Comparison of ENCODE assay signal across 24 cellular contexts in genomic region chr15:58682234-58682633, GRCh38.
DNase-seq lines count a peak whose midpoint lies in the region; ATAC-seq, FAIRE-seq and TF ChIP-seq lines count a peak whose summit lies in the region.
"Had no signal": no experiment of that assay in that cellular context is flagged by ENCODE, and none has a peak within 500 bp of the region (broad histone marks: within the 10 kb centered on the region; RNA-seq: fewer than 3 reads in every experiment).

No MANE protein-coding gene starts in this region.

- no peak for TF ChIP-seq POLR2A in HepG2 (IDR thresholded peaks at IDR 0.05; ENCODE audit: insufficient read depth in 1 of 2, low read depth in 2 of 2, low read length in 2 of 2)
- TF ChIP-seq POLR2A in right lobe of liver (IDR thresholded peaks at IDR 0.05) = no peak

- ATAC-seq in HepG2 = no peak
- no peak for ATAC-seq in right lobe of liver
- ATAC-seq in effector memory CD8-positive, alpha-beta T cell (replicated peaks) = no peak
- ATAC-seq in stimulated activated effector memory CD8-positive, alpha-beta T cell treated with anti-CD3 and anti-CD28 coated beads, Interleukin-12 subunit alpha, Interleukin-12 subunit beta, amount 100 ng/mL, for 72 hours = no peak
- ATAC-seq in GM23338 = no peak
- ATAC-seq in GM19023 (IDR thresholded peaks at IDR 0.05; ENCODE audit: unreplicated experiment) = no peak
- ATAC-seq: GM12878 had no signal

- TF ChIP-seq CTCF in HepG2 (CRISPR knock-in tag; IDR thresholded peaks at IDR 0.05) (no peak), right lobe of liver (IDR thresholded peaks at IDR 0.05) (no peak), Loucy (conservative IDR thresholded peaks at IDR 0.05; ENCODE audit: low read length) (no peak), GM23338 (conservative IDR thresholded peaks at IDR 0.05; ENCODE audit: low read depth in 2 of 2) (no peak)

- FAIRE-seq in HepG2 (lab: Jason Lieb, UNC) = no peak
- FAIRE-seq: D721Med, H54 had no signal

- H3K36me3 ChIP-seq in HepG2 (replicated peaks in 1 of 2; ENCODE audit: control insufficient read depth in 1 of 2, insufficient read depth in 2 of 2, low read length in 2 of 2) = peaks cover 7 to 19% of the 10 kb centered on the region in 2 experiments; a peak in 3 of 5 replicates
- H3K36me3 ChIP-seq in right lobe of liver = peaks cover 0 to 6% (median 0%) of the 10 kb centered on the region in 4 donors
- H3K36me3 ChIP-seq in Loucy (ENCODE audit: insufficient read depth, low read length) = peaks cover 35% of the 10 kb centered on the region
- no peaks in the 10 kb centered on the region for H3K36me3 ChIP-seq in GM23338 (ENCODE audit: insufficient read depth)
- H3K36me3 ChIP-seq: HAP-1 had no signal

- H3K36me3 Mint-ChIP-seq in effector memory CD8-positive, alpha-beta T cell (ENCODE audit: insufficient read depth) = no peaks in the 10 kb centered on the region
- peaks cover 16% of the 10 kb centered on the region for H3K36me3 Mint-ChIP-seq in stimulated activated effector memory CD8-positive, alpha-beta T cell treated with anti-CD3 and anti-CD28 coated beads, Interleukin-12 subunit alpha, Interleukin-12 subunit beta, amount 100 ng/mL, for 72 hours
- no peaks in the 10 kb centered on the region for H3K36me3 Mint-ChIP-seq in GM23338 (ENCODE audit: low read depth)

- H3K4me3 ChIP-seq in HepG2 (replicated peaks in 1 of 3; ENCODE audit: insufficient read depth in 1 of 3, low read depth in 2 of 3, low read length in 3 of 3) = no peak overlapping the region
- no peak overlapping the region for H3K4me3 ChIP-seq in right lobe of liver
- no peak overlapping the region for H3K4me3 ChIP-seq in Loucy (ENCODE audit: low read length, poor library complexity, severe bottlenecking)
- H3K4me3 ChIP-seq in GM23338 = no peak overlapping the region
- H3K4me3 ChIP-seq: BLaER1, GM12878, HAP-1 had no signal

- intact Hi-C loops in HepG2 (cut with micrococcal nuclease; ENCODE audit: unreplicated experiment) = no loop called here
- intact Hi-C loops in right lobe of liver (cut with DNase I) = no loop called here

- H4K20me1 ChIP-seq in HepG2 (ENCODE audit: insufficient read depth, low read length) (0 out of 2 replicates have a peak, but pooled peaks cover 2% of the 10 kb centered on the region), Loucy (ENCODE audit: insufficient read depth, low read length, poor library complexity, severe bottlenecking) (peaks cover 33% of the 10 kb centered on the region), GM23338 (replicated peaks; ENCODE audit: insufficient read depth) (peaks cover 11% of the 10 kb centered on the region; the same call in 1 of the 2 replicates)

- BruUV-seq in HepG2 (replicated peaks; lab: Mats Ljungman, UMichigan) = no TSS peak

- peaks cover 11 to 34% of the 10 kb centered on the region in 2 donors for H3K4me1 Mint-ChIP-seq in effector memory CD8-positive, alpha-beta T cell (ENCODE audit: low read depth in 2 of 2)
- H3K4me1 Mint-ChIP-seq in stimulated activated effector memory CD8-positive, alpha-beta T cell treated with anti-CD3 and anti-CD28 coated beads, Interleukin-12 subunit alpha, Interleukin-12 subunit beta, amount 100 ng/mL, for 72 hours = peaks cover 16% of the 10 kb centered on the region
- H3K4me1 Mint-ChIP-seq in GM23338 = peaks cover 14% of the 10 kb centered on the region

- H3K27ac Mint-ChIP-seq in effector memory CD8-positive, alpha-beta T cell = peak overlapping the region; percentile 16 to 55
- H3K27ac Mint-ChIP-seq in stimulated activated effector memory CD8-positive, alpha-beta T cell treated with anti-CD3 and anti-CD28 coated beads, Interleukin-12 subunit alpha, Interleukin-12 subunit beta, amount 100 ng/mL, for 72 hours = peak overlapping the region; percentile 71
- no peak overlapping the region for H3K27ac Mint-ChIP-seq in GM23338
- H3K27ac Mint-ChIP-seq: B cell, HFFc6 had no signal

- 98% methylated on average over 2 of the region's 2 CpGs for WGBS in HepG2 (ENCODE audit: low lambda C conversion rate)
- WGBS in right lobe of liver (ENCODE audit: insufficient coverage, low coverage, low lambda C conversion rate, missing lambda C conversion rate) = 78% methylated on average over 2 of the region's 2 CpGs

- no peaks in the 10 kb centered on the region for H3K9me3 Mint-ChIP-seq in effector memory CD8-positive, alpha-beta T cell
- no peaks in the 10 kb centered on the region for H3K9me3 Mint-ChIP-seq in stimulated activated effector memory CD8-positive, alpha-beta T cell treated with anti-CD3 and anti-CD28 coated beads, Interleukin-12 subunit alpha, Interleukin-12 subunit beta, amount 100 ng/mL, for 72 hours
- no peaks in the 10 kb centered on the region for H3K9me3 Mint-ChIP-seq in GM23338
- H3K9me3 Mint-ChIP-seq: CD4-positive, CD25-positive, alpha-beta regulatory T cell; CD8-positive, alpha-beta memory T cell; HFFc6 had no signal

- H2AFZ ChIP-seq in HepG2 (ENCODE audit: low read length) = no peak overlapping the region
- no peak overlapping the region for H2AFZ ChIP-seq in Loucy (ENCODE audit: low read length)
- no peak overlapping the region for H2AFZ ChIP-seq in GM23338

- no peak for TF ChIP-seq RAD21 in HepG2 (CRISPR knock-in tag; IDR thresholded peaks at IDR 0.05)

- H3F3A ChIP-seq in Loucy (ENCODE audit: low read depth) (no peaks in the 10 kb centered on the region), GM23338 (replicated peaks; ENCODE audit: low read depth) (no peaks in the 10 kb centered on the region)

- H3K4me1 ChIP-seq in HepG2 (ENCODE audit: insufficient read depth, low read length) (peaks cover 11% of the 10 kb centered on the region), right lobe of liver (peaks cover 0 to 9% (median 0%) of the 10 kb centered on the region in 4 donors), Loucy (ENCODE audit: insufficient read depth, low read length, poor library complexity, severe bottlenecking) (peaks cover 8% of the 10 kb centered on the region), GM23338 (ENCODE audit: insufficient read depth) (no peaks in the 10 kb centered on the region)

- TF ChIP-seq EP300 in HepG2 (IDR thresholded peaks at IDR 0.05; ENCODE audit: low read depth in 2 of 2, low read length in 2 of 2) (no peak), HepG2 (CRISPR knock-in tag; IDR thresholded peaks at IDR 0.05; ENCODE audit: borderline replicate concordance) (no peak)

- H3K4me2 ChIP-seq in HepG2 (ENCODE audit: low read depth, low read length) = no peak overlapping the region
- no peak overlapping the region for H3K4me2 ChIP-seq in Loucy (ENCODE audit: low read depth, low read length, poor library complexity, severe bottlenecking)
- no peak overlapping the region for H3K4me2 ChIP-seq in GM23338
- H3K4me2 ChIP-seq: BLaER1 had no signal

- H3K4me3 Mint-ChIP-seq in effector memory CD8-positive, alpha-beta T cell = no peak overlapping the region
- no peak overlapping the region for H3K4me3 Mint-ChIP-seq in stimulated activated effector memory CD8-positive, alpha-beta T cell treated with anti-CD3 and anti-CD28 coated beads, Interleukin-12 subunit alpha, Interleukin-12 subunit beta, amount 100 ng/mL, for 72 hours
- no peak overlapping the region for H3K4me3 Mint-ChIP-seq in GM23338
- H3K4me3 Mint-ChIP-seq: B cell; CD4-positive, CD25-positive, alpha-beta regulatory T cell; CD8-positive, alpha-beta memory T cell; HFFc6 had no signal

- CTCF ChIA-PET in HepG2 (lab: Yijun Ruan, JAX; ENCODE audit: low intra/inter-chr PET ratio, low total read pairs) = no interaction called here

- H3K9me2 ChIP-seq in Loucy (replicated peaks; ENCODE audit: low read depth, low read length) = no peaks in the 10 kb centered on the region
- H3K9me2 ChIP-seq in GM23338 (ENCODE audit: insufficient read depth) = no peaks in the 10 kb centered on the region

- H3K27me3 ChIP-seq in HepG2 (ENCODE audit: control insufficient read depth in 1 of 2, insufficient read depth in 2 of 2, low read length in 2 of 2) = no peaks in the 10 kb centered on the region
- no peaks in the 10 kb centered on the region for H3K27me3 ChIP-seq in right lobe of liver
- H3K27me3 ChIP-seq in Loucy (ENCODE audit: insufficient read depth, low read length, poor library complexity, severe bottlenecking) = no peaks in the 10 kb centered on the region
- H3K27me3 ChIP-seq in GM23338 (ENCODE audit: insufficient read depth) = no peaks in the 10 kb centered on the region
- H3K27me3 ChIP-seq: BLaER1 had no signal

- POLR2A ChIA-PET in HepG2 (lab: Yijun Ruan, JAX) = no interaction called here

- no peak overlapping the region for H3K27ac ChIP-seq in HepG2 (ENCODE audit: extremely low read length, insufficient read depth, low read length)
- no peak overlapping the region for H3K27ac ChIP-seq in right lobe of liver
- no peak overlapping the region for H3K27ac ChIP-seq in GM23338 (ENCODE audit: low read depth)
- H3K27ac ChIP-seq: 22Rv1, BLaER1, C4-2B had no signal

- H3K27me3 Mint-ChIP-seq in effector memory CD8-positive, alpha-beta T cell = no peaks in the 10 kb centered on the region
- no peaks in the 10 kb centered on the region for H3K27me3 Mint-ChIP-seq in GM23338 (ENCODE audit: insufficient read depth, low read depth, poor library complexity)
- H3K27me3 Mint-ChIP-seq: B cell; CD4-positive, CD25-positive, alpha-beta regulatory T cell; CD8-positive, alpha-beta memory T cell had no signal

- H3K79me2 ChIP-seq in HepG2 (ENCODE audit: insufficient read depth, low read length) (peaks cover 30% of the 10 kb centered on the region), Loucy (ENCODE audit: insufficient read depth, low read length) (peaks cover 88% of the 10 kb centered on the region), GM23338 (replicated peaks; ENCODE audit: insufficient read depth) (peaks cover 65% of the 10 kb centered on the region)

- H3K9ac ChIP-seq in HepG2 (ENCODE audit: insufficient read depth, low read depth, low read length) (no peak overlapping the region), Loucy (ENCODE audit: low read depth, low read length, poor library complexity, severe bottlenecking) (peak overlapping the region; percentile 18)
- H3K9ac ChIP-seq: BLaER1 had no signal

- DNase-seq in HepG2 (ENCODE audit: low spot score) (no peak), right lobe of liver (no peak), GM23338 (ENCODE audit: low spot score) (no peak), NCI-H345 treated with DMSO at 0.1 percent for 48 hours (lab: John Stamatoyannopoulos, UW; ENCODE audit: unreplicated experiment) (no peak)
- no peak for DNase-seq in effector memory CD8-positive, alpha-beta T cell
- DNase-seq in stimulated activated effector memory CD8-positive, alpha-beta T cell treated with anti-CD3 and anti-CD28 coated beads, Interleukin-12 subunit alpha, Interleukin-12 subunit beta, amount 100 ng/mL, for 72 hours (ENCODE audit: low spot score in 2 of 2) = no peak
- DNase-seq: CD4-positive, CD25-positive, alpha-beta regulatory T cell; CD8-positive, alpha-beta memory T cell; DMS 273 treated with DMSO at 0.1 percent for 48 hours; DMS79; EL; GDM1; GOT3; HFFc6 had no signal

- in situ Hi-C loops in HepG2 (cut with HindIII; ENCODE audit: extremely low pct_ligation_motif_present, low pct_unique_long_range_greater_than_20kb) = no loop called here

- no peaks in the 10 kb centered on the region for H3K9me3 ChIP-seq in HepG2 (ENCODE audit: low read length)
- H3K9me3 ChIP-seq in right lobe of liver = no peaks in the 10 kb centered on the region
- H3K9me3 ChIP-seq in Loucy (ENCODE audit: insufficient read depth, low read depth, low read length) = no peaks in the 10 kb centered on the region
- H3K9me3 ChIP-seq: HAP-1 had no signal

TF ChIP-seq in GM23338, 12 proteins besides CTCF, POLR2A, EP300 and RAD21 (continues in another document):
- no peak for TF ChIP-seq NANOG (IDR thresholded peaks at IDR 0.05; ENCODE audit: borderline replicate concordance)
